11 cellular contexts compared by ENCODE assay signal in genomic region chr2:197869501-197870111, GRCh38.
DNase-seq lines count a peak whose midpoint lies in the region; ATAC-seq and TF ChIP-seq lines count a peak whose summit lies in the region.
"Had no signal": no experiment of that assay in that cellular context is flagged by ENCODE, and none has a peak within 500 bp of the region (broad histone marks: within the 10 kb centered on the region; RNA-seq: fewer than 3 reads in every experiment).

No MANE protein-coding gene starts in this region.

- peak; percentile 69 to 76 for ATAC-seq in activated T-cell treated with anti-CD3 and anti-CD28 coated beads, Interleukin-2, amount 50 U/mL, for 72 hours (replicated peaks in 1 of 2)

- no peaks in the 10 kb centered on the region for H3K9me3 ChIP-seq in CD4-positive, alpha-beta memory T cell (ENCODE audit: control insufficient read depth in 1 of 2, low read length in 2 of 2)
- H3K9me3 ChIP-seq in hepatocyte (ENCODE audit: low read depth) = no peaks in the 10 kb centered on the region

- H2AFZ ChIP-seq in hepatocyte = no peak overlapping the region

- TF ChIP-seq CTCF in NB4 (IDR thresholded peaks at IDR 0.05; ENCODE audit: low read depth, low read length) = no peak
- TF ChIP-seq CTCF in hepatocyte (IDR thresholded peaks at IDR 0.05; ENCODE audit: poor library complexity) = no peak

- TF ChIP-seq POLR2A in NB4 (IDR thresholded peaks at IDR 0.05; ENCODE audit: extremely low read depth, insufficient read length) = no peak

- WGBS in hepatocyte (ENCODE audit: low lambda C conversion rate, missing lambda C conversion rate) = 45% methylated on average over 8 of the region's 8 CpGs

- no peaks in the 10 kb centered on the region for H4K20me1 ChIP-seq in hepatocyte (ENCODE audit: insufficient read depth, poor library complexity, severe bottlenecking)

- CTCF ChIA-PET in CD4-positive, alpha-beta memory T cell (lab: Charles Lee; ENCODE audit: partially characterized antibody) = interaction anchor here (1.0 to 1.6 kb wide), 3 partner anchors 9 to 55 kb away, joined by 3 to 6 read pairs (median 3); no protein-coding TSS in a partner anchor

- peak overlapping the region; percentile 90 to 96 (median 94) for H3K27ac Mint-ChIP-seq in CD4-positive, alpha-beta memory T cell
- H3K27ac Mint-ChIP-seq in activated T-cell treated with anti-CD3 and anti-CD28 coated beads, Interleukin-2, amount 50 U/mL, for 72 hours = peak overlapping the region; percentile 99

- peaks cover 58% of the 10 kb centered on the region for H3K4me1 ChIP-seq in CD4-positive, alpha-beta memory T cell (ENCODE audit: insufficient read depth, low read length)
- H3K4me1 ChIP-seq in hepatocyte (ENCODE audit: insufficient read depth) = peaks cover 10% of the 10 kb centered on the region

- H3K4me1 Mint-ChIP-seq in CD4-positive, alpha-beta memory T cell = peaks cover 45 to 61% (median 53%) of the 10 kb centered on the region in 4 donors
- peaks cover 71% of the 10 kb centered on the region for H3K4me1 Mint-ChIP-seq in activated T-cell treated with anti-CD3 and anti-CD28 coated beads, Interleukin-2, amount 50 U/mL, for 72 hours (ENCODE audit: low read depth)

- no peaks in the 10 kb centered on the region for H3K27me3 ChIP-seq in CD4-positive, alpha-beta memory T cell (ENCODE audit: insufficient read depth, low read length)
- no peaks in the 10 kb centered on the region for H3K27me3 ChIP-seq in hepatocyte

- peak; percentile 66 to 84 (median 80) for DNase-seq in CD4-positive, alpha-beta memory T cell
- DNase-seq in NB4 (ENCODE audit: low read depth) = peak; percentile 32
- no peak for DNase-seq in activated T-cell treated with anti-CD3 and anti-CD28 coated beads, Interleukin-2, amount 50 U/mL, for 72 hours
- DNase-seq in hepatocyte (ENCODE audit: low spot score) = no peak
- DNase-seq in medulla oblongata (ENCODE audit: extremely low spot score) = no peak
- DNase-seq in kidney glomerular epithelial cell (lab: John Stamatoyannopoulos, UW) = no peak
- no peak for DNase-seq in DMS 273 (lab: John Stamatoyannopoulos, UW; ENCODE audit: unreplicated experiment)
- no peak for DNase-seq in HuH-7.5 (ENCODE audit: low spot score)
- DNase-seq: GOT3, islet precursor cell, NCI-H187 had no signal

- intact Hi-C loops in CD4-positive, alpha-beta memory T cell (cut with micrococcal nuclease) = loop anchor here (1.0 to 5.0 kb wide), 4 partner anchors 23 to 65 kb away; partner anchors contain the start of gene PLCL1

- no peaks in the 10 kb centered on the region for H3K9me2 ChIP-seq in hepatocyte (replicated peaks; ENCODE audit: insufficient read depth)

- H3K4me3 ChIP-seq in CD4-positive, alpha-beta memory T cell (ENCODE audit: low read length in 2 of 2) = no peak overlapping the region
- H3K4me3 ChIP-seq in NB4 (ENCODE audit: low read depth, low read length) (no peak overlapping the region), hepatocyte (no peak overlapping the region)

- no peaks in the 10 kb centered on the region for H3K79me2 ChIP-seq in hepatocyte

- no peaks in the 10 kb centered on the region for H3K36me3 ChIP-seq in CD4-positive, alpha-beta memory T cell (ENCODE audit: insufficient read depth, low read length)
- no peaks in the 10 kb centered on the region for H3K36me3 ChIP-seq in hepatocyte (replicated peaks; ENCODE audit: insufficient read depth, low read depth)

- POLR2A ChIA-PET in CD4-positive, alpha-beta memory T cell (lab: Charles Lee; ENCODE audit: partially characterized antibody) = interaction anchor here (0.9 to 2.0 kb wide), 13 partner anchors 12 to 84 kb away, joined by 3 to 9 read pairs (median 4); partner anchors contain the start of gene PLCL1

- H3K36me3 Mint-ChIP-seq in CD4-positive, alpha-beta memory T cell = no peaks in the 10 kb centered on the region
- no peaks in the 10 kb centered on the region for H3K36me3 Mint-ChIP-seq in activated T-cell treated with anti-CD3 and anti-CD28 coated beads, Interleukin-2, amount 50 U/mL, for 72 hours (ENCODE audit: insufficient read depth in 2 of 2)

- H3K27me3 Mint-ChIP-seq in CD4-positive, alpha-beta memory T cell = no peaks in the 10 kb centered on the region
- no peaks in the 10 kb centered on the region for H3K27me3 Mint-ChIP-seq in activated T-cell treated with anti-CD3 and anti-CD28 coated beads, Interleukin-2, amount 50 U/mL, for 72 hours (ENCODE audit: low read depth)

- H3K27ac ChIP-seq in CD4-positive, alpha-beta memory T cell (ENCODE audit: low read depth, low read length) = peak overlapping the region; percentile 50
- H3K27ac ChIP-seq in hepatocyte = no peak overlapping the region

- H3K4me3 Mint-ChIP-seq in CD4-positive, alpha-beta memory T cell = peak overlapping the region; percentile 18 to 86 (median 76)
- peak overlapping the region; percentile 65 to 97 for H3K4me3 Mint-ChIP-seq in activated T-cell treated with anti-CD3 and anti-CD28 coated beads, Interleukin-2, amount 50 U/mL, for 72 hours

- H3K4me2 ChIP-seq in hepatocyte = peak overlapping the region; percentile 21

- H3K9me3 Mint-ChIP-seq in CD4-positive, alpha-beta memory T cell = no peaks in the 10 kb centered on the region
- no peaks in the 10 kb centered on the region for H3K9me3 Mint-ChIP-seq in activated T-cell treated with anti-CD3 and anti-CD28 coated beads, Interleukin-2, amount 50 U/mL, for 72 hours

Comparison
In these comparisons a context has a peak if more than half of its experiments do, and no peak if none do; other contexts are left out.
1. DNase-seq: peak in CD4-positive, alpha-beta memory T cell (5 of 5) and NB4 (single experiment); none in activated T-cell treated with anti-CD3 and anti-CD28 coated beads, Interleukin-2, amount 50 U/mL, for 72 hours (0 of 2), hepatocyte (single experiment), medulla oblongata (single experiment), kidney glomerular epithelial cell (single experiment), DMS 273 (single experiment) and HuH-7.5 (single experiment).